In genomic region chr11:29210426-29210825, GRCh38 we compare ENCODE assay signal across 3 cellular contexts.
"Had no signal": no experiment of that assay in that cellular context is flagged by ENCODE, and none has a peak within 500 bp of the region (broad histone marks: within the 10 kb centered on the region; RNA-seq: fewer than 3 reads in every experiment).

No MANE protein-coding gene starts in this region.

- ATAC-seq: GM12878 had no signal

- DNase-seq: GDM1, GF-D8 had no signal

- H3K4me3 ChIP-seq: GM12878 had no signal
